8 cellular contexts compared by ENCODE assay signal in the genomic region with DNA sequence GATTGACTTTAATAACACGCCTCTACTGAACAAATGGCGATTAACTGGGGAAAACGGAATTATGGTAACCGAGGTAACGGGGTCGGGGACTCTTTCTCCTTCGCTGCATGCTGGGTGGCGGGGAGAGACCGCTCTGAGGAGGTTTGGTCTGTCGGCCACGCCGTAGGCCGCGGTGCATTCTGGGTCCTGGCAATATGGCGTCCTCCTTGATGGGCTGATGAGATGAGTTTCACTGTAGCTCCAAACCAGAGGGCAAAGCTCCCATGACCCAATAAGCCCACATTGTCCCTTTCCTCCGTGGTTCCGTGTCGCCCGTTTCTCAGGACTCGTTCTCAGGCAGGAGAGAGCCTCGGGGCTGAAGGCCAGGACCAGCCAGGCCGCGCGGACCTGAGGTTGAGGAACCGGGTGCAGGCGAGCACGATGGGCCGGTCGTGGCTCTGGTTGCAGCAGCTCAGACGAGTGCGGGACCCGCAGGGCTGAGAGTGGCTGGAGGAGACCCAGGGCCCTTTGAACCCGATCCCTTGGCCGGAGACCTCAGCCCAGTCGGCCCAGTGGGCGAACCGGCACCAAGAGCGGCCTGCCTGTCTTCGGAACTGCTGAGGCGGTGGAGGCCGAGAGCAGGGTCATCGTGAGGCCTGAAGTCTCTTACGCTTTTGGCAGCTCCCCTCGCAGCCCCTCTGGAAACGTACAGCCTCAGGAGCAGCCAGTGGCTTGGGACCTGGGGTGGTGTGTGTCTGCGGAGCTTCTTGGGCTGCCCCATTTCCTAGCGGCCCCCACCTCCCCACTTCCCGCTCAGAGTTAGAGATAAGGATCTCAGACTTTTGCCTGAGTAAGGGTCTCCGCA. TPM values are rescaled to one million over a fixed set of nuclear protein-coding genes. Genes with fewer than 3 reads are reported as not detected.
DNase-seq lines count a peak whose midpoint lies in the region; ATAC-seq and TF ChIP-seq lines count a peak whose summit lies in the region.

A gene with protein sequence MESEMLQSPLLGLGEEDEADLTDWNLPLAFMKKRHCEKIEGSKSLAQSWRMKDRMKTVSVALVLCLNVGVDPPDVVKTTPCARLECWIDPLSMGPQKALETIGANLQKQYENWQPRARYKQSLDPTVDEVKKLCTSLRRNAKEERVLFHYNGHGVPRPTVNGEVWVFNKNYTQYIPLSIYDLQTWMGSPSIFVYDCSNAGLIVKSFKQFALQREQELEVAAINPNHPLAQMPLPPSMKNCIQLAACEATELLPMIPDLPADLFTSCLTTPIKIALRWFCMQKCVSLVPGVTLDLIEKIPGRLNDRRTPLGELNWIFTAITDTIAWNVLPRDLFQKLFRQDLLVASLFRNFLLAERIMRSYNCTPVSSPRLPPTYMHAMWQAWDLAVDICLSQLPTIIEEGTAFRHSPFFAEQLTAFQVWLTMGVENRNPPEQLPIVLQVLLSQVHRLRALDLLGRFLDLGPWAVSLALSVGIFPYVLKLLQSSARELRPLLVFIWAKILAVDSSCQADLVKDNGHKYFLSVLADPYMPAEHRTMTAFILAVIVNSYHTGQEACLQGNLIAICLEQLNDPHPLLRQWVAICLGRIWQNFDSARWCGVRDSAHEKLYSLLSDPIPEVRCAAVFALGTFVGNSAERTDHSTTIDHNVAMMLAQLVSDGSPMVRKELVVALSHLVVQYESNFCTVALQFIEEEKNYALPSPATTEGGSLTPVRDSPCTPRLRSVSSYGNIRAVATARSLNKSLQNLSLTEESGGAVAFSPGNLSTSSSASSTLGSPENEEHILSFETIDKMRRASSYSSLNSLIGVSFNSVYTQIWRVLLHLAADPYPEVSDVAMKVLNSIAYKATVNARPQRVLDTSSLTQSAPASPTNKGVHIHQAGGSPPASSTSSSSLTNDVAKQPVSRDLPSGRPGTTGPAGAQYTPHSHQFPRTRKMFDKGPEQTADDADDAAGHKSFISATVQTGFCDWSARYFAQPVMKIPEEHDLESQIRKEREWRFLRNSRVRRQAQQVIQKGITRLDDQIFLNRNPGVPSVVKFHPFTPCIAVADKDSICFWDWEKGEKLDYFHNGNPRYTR (N-terminal part only) (plus strand): TSS at position 184 of the 844 bp plus-strand sequence. CDS start 792 bp downstream, outside the sequence.

- H3K79me2 ChIP-seq in smooth muscle cell (ENCODE audit: low read depth): peaks cover 50% of the 10 kb centered on the region

- peak within 1 kb of the TSS; percentile 93 for H3K4me2 ChIP-seq in smooth muscle cell

- no peaks in the 10 kb centered on the region for H3K36me3 Mint-ChIP-seq in immature natural killer cell

- no peaks in the 10 kb centered on the region for H3K9me3 Mint-ChIP-seq in immature natural killer cell

- peaks cover 22 to 41% of the 10 kb centered on the region in 2 donors for H3K4me1 Mint-ChIP-seq in immature natural killer cell

- peak within 1 kb of the TSS; percentile 77 to 96 (median 86) for H3K27ac Mint-ChIP-seq in immature natural killer cell

- peaks cover 6 to 10% (median 8%) of the 10 kb centered on the region in 3 donors for H3K27me3 Mint-ChIP-seq in immature natural killer cell (ENCODE audit: low read depth in 3 of 3)

- no peaks in the 10 kb centered on the region for H3K36me3 ChIP-seq in GM06990 (ENCODE audit: control insufficient read depth, insufficient read depth, low read length)
- H3K36me3 ChIP-seq in smooth muscle cell (ENCODE audit: low read depth): no peaks in the 10 kb centered on the region

- peaks cover 14% of the 10 kb centered on the region for H3K4me1 ChIP-seq in smooth muscle cell (ENCODE audit: low read depth)

- H2AFZ ChIP-seq in smooth muscle cell (ENCODE audit: low read depth): peak within 1 kb of the TSS; percentile 90

- DNase-seq in GM06990 (ENCODE audit: extremely low read depth, insufficient read length) (peak; percentile 87), NCI-H345 (lab: John Stamatoyannopoulos, UW) (peak; percentile 94), caudate nucleus (lab: John Stamatoyannopoulos, UW) (peak in 60 of 61 donors; percentile 24 to 95 (median 86)), immature natural killer cell (peak; percentile 81 to 86 (median 83)), smooth muscle cell (lab: John Stamatoyannopoulos, UW; ENCODE audit: unreplicated experiment) (peak; percentile 65)
- peak; percentile 74 to 86 (median 80) for DNase-seq in activated CD4-positive, CD25-positive, alpha-beta regulatory T cell (lab: John Stamatoyannopoulos, UW)

- peaks cover 13% of the 10 kb centered on the region for H4K20me1 ChIP-seq in smooth muscle cell (ENCODE audit: low read depth)

- peak within 1 kb of the TSS; percentile 93 for H3K4me3 ChIP-seq in GM06990 (replicated peaks; ENCODE audit: low read depth, low read length)
- H3K4me3 ChIP-seq in smooth muscle cell: peak within 1 kb of the TSS; percentile 76

- ATAC-seq in HG03066 (IDR thresholded peaks at IDR 0.05; ENCODE audit: low read depth, unreplicated experiment) (peak; percentile 73), GM18520 (IDR thresholded peaks at IDR 0.05; ENCODE audit: unreplicated experiment) (no peak)

- H3K9ac ChIP-seq in smooth muscle cell (ENCODE audit: low read depth): peak within 1 kb of the TSS; percentile 93

- no peaks in the 10 kb centered on the region for H3K27me3 ChIP-seq in GM06990 (replicated peaks; ENCODE audit: control insufficient read depth, insufficient read depth, low read length)
- H3K27me3 ChIP-seq in smooth muscle cell (ENCODE audit: low read depth): no peaks in the 10 kb centered on the region

- H3K27ac ChIP-seq in caudate nucleus (ENCODE audit: low read depth, low read length) (peak within 1 kb of the TSS; percentile 61), smooth muscle cell (ENCODE audit: low read depth) (peak within 1 kb of the TSS; percentile 77)

- H3K4me3 Mint-ChIP-seq in immature natural killer cell: peak within 1 kb of the TSS; percentile 86 to 91 (median 90)

- 2% methylated on average over 49 of the region's 49 CpGs for WGBS in smooth muscle cell (ENCODE audit: low lambda C conversion rate)

- no peaks in the 10 kb centered on the region for H3K9me3 ChIP-seq in smooth muscle cell (replicated peaks; ENCODE audit: low read depth)

- H3F3A ChIP-seq in smooth muscle cell (ENCODE audit: low read depth): no peaks in the 10 kb centered on the region

- TF ChIP-seq CTCF in GM06990 (IDR thresholded peaks at IDR 0.05; ENCODE audit: insufficient read depth, low read length, poor library complexity, severe bottlenecking): no peak
- TF ChIP-seq CTCF in smooth muscle cell (IDR thresholded peaks at IDR 0.05; ENCODE audit: borderline replicate concordance, insufficient read depth, poor library complexity, severe bottlenecking): no peak

RNA-seq across cellular contexts. Expression of the gene that starts here (rescaled TPM):
- polyA plus RNA-seq in immature natural killer cell (10 to 100 TPM in 1 of 3 donors, 1 to 10 TPM in 2; 1.8 to 10.2 (median 3.8) TPM), smooth muscle cell (10.6 and 11.3 TPM in 2 replicates)
- 12.1 and 12.2 TPM in 2 replicates for total RNA-seq in smooth muscle cell
